11 cellular contexts compared by ENCODE assay signal in genomic region chr3:58020740-58021071, GRCh38. TPM values are rescaled to one million over a fixed set of nuclear protein-coding genes. Genes with fewer than 3 reads are reported as not detected.
DNase-seq lines count a peak whose midpoint lies in the region; ATAC-seq and TF ChIP-seq lines count a peak whose summit lies in the region.
"Had no signal": no experiment of that assay in that cellular context is flagged by ENCODE, and none has a peak within 500 bp of the region (broad histone marks: within the 10 kb centered on the region; RNA-seq: fewer than 3 reads in every experiment).

No MANE protein-coding gene starts in this region.

- H3K36me3 Mint-ChIP-seq in CD4-positive, CD25-positive, alpha-beta regulatory T cell = no peaks in the 10 kb centered on the region
- no peaks in the 10 kb centered on the region for H3K36me3 Mint-ChIP-seq in progenitor cell of endocrine pancreas (ENCODE audit: insufficient read depth)

- H3K27ac ChIP-seq in CD4-positive, CD25-positive, alpha-beta regulatory T cell (ENCODE audit: insufficient read depth, low read length, poor library complexity, severe bottlenecking) = no peak overlapping the region
- H3K27ac ChIP-seq in VCaP = peak overlapping the region; percentile 75
- no peak overlapping the region for H3K27ac ChIP-seq in WERI-Rb-1

- H3K27ac Mint-ChIP-seq in CD4-positive, CD25-positive, alpha-beta regulatory T cell = peak overlapping the region in 2 of 3 donors; percentile 62 to 69
- peak overlapping the region; percentile 87 for H3K27ac Mint-ChIP-seq in progenitor cell of endocrine pancreas

- peaks cover 15% of the 10 kb centered on the region for H3K4me1 ChIP-seq in CD4-positive, CD25-positive, alpha-beta regulatory T cell (ENCODE audit: control insufficient read depth, insufficient read depth, low read length, poor library complexity, severe bottlenecking)
- peaks cover 38% of the 10 kb centered on the region for H3K4me1 ChIP-seq in iPS-15b (ENCODE audit: control insufficient read depth, insufficient read depth, low read length)

- no peaks in the 10 kb centered on the region for H3K9me3 ChIP-seq in CD4-positive, CD25-positive, alpha-beta regulatory T cell (ENCODE audit: control insufficient read depth in 2 of 2, low read length in 2 of 2)
- H3K9me3 ChIP-seq in iPS-15b (ENCODE audit: control insufficient read depth, insufficient read depth, low read length) (no peaks in the 10 kb centered on the region), WERI-Rb-1 (ENCODE audit: severe bottlenecking) (no peaks in the 10 kb centered on the region)

- H3K9me3 Mint-ChIP-seq in CD4-positive, CD25-positive, alpha-beta regulatory T cell = no peaks in the 10 kb centered on the region
- no peaks in the 10 kb centered on the region for H3K9me3 Mint-ChIP-seq in progenitor cell of endocrine pancreas (ENCODE audit: low read depth)

- ATAC-seq in CD4-positive, CD25-positive, alpha-beta regulatory T cell (ENCODE audit: low read depth in 2 of 2) = no peak
- ATAC-seq in HG03175 (IDR thresholded peaks at IDR 0.05; ENCODE audit: unreplicated experiment) (no peak), HG03196 (IDR thresholded peaks at IDR 0.05; ENCODE audit: unreplicated experiment) (no peak)

- H3K4me3 ChIP-seq in CD4-positive, CD25-positive, alpha-beta regulatory T cell (ENCODE audit: low read depth, low read length) = no peak overlapping the region
- H3K4me3 ChIP-seq in iPS-15b (ENCODE audit: low read depth, low read length) (no peak overlapping the region), WERI-Rb-1 (ENCODE audit: low read depth, low read length) (no peak overlapping the region)

- DNase-seq in CD4-positive, CD25-positive, alpha-beta regulatory T cell = no peak
- DNase-seq in progenitor cell of endocrine pancreas (ENCODE audit: low spot score, unreplicated experiment) (no peak), WERI-Rb-1 (no peak), NCI-H2029 (lab: John Stamatoyannopoulos, UW) (no peak)
- DNase-seq: activated CD8-positive, alpha-beta memory T cell treated with anti-CD3 and anti-CD28 coated beads, Interleukin-2, amount 50 U/mL, for 4 hours; NCI-H2107; OCI-M1 had no signal

- H3K27me3 Mint-ChIP-seq in CD4-positive, CD25-positive, alpha-beta regulatory T cell = no peaks in the 10 kb centered on the region
- no peaks in the 10 kb centered on the region for H3K27me3 Mint-ChIP-seq in progenitor cell of endocrine pancreas

- H3K9ac ChIP-seq in iPS-15b (ENCODE audit: low read depth, low read length) = peak overlapping the region; percentile 39

- H3K36me3 ChIP-seq in CD4-positive, CD25-positive, alpha-beta regulatory T cell (ENCODE audit: control insufficient read depth, insufficient read depth, low read length) = no peaks in the 10 kb centered on the region
- H3K36me3 ChIP-seq in iPS-15b (ENCODE audit: control insufficient read depth, insufficient read depth, low read length) = peaks cover 2% of the 10 kb centered on the region
- H3K36me3 ChIP-seq in WERI-Rb-1 = no peaks in the 10 kb centered on the region

- H3K4me1 Mint-ChIP-seq in CD4-positive, CD25-positive, alpha-beta regulatory T cell = peaks cover 15 to 60% (median 40%) of the 10 kb centered on the region in 4 donors
- peaks cover 40% of the 10 kb centered on the region for H3K4me1 Mint-ChIP-seq in progenitor cell of endocrine pancreas (ENCODE audit: low read depth)

- TF ChIP-seq CTCF in VCaP (conservative IDR thresholded peaks at IDR 0.05) = no peak
- TF ChIP-seq CTCF in progenitor cell of endocrine pancreas (IDR thresholded peaks at IDR 0.05; ENCODE audit: unreplicated experiment) = no peak
- TF ChIP-seq CTCF in WERI-Rb-1 (IDR thresholded peaks at IDR 0.05; ENCODE audit: low read depth, low read length) = no peak

- H3K4me3 Mint-ChIP-seq in CD4-positive, CD25-positive, alpha-beta regulatory T cell = no peak overlapping the region
- H3K4me3 Mint-ChIP-seq in progenitor cell of endocrine pancreas (ENCODE audit: low read depth) = no peak overlapping the region

- no peaks in the 10 kb centered on the region for H3K27me3 ChIP-seq in CD4-positive, CD25-positive, alpha-beta regulatory T cell (ENCODE audit: control insufficient read depth, insufficient read depth, low read length)
- H3K27me3 ChIP-seq in iPS-15b (ENCODE audit: control insufficient read depth, insufficient read depth, low read length) (no peaks in the 10 kb centered on the region), WERI-Rb-1 (ENCODE audit: insufficient read depth, low read depth, severe bottlenecking) (no peaks in the 10 kb centered on the region)

RNA-seq across cellular contexts. Expression of gene FLNB, which starts 12.5 kb away (rescaled TPM):
- 40.8 TPM for total RNA-seq in CD4-positive, CD25-positive, alpha-beta regulatory T cell
- polyA plus RNA-seq in CD4-positive, CD25-positive, alpha-beta regulatory T cell = 10 to 100 TPM in 2 of 4 donors, 1 to 10 TPM in 2; 8.9 to 14.9 (median 12.2) TPM
- 103 and 112 TPM in 2 replicates for total RNA-seq in progenitor cell of endocrine pancreas
